Comparison of ENCODE assay signal across 2 cellular contexts in the genomic region with DNA sequence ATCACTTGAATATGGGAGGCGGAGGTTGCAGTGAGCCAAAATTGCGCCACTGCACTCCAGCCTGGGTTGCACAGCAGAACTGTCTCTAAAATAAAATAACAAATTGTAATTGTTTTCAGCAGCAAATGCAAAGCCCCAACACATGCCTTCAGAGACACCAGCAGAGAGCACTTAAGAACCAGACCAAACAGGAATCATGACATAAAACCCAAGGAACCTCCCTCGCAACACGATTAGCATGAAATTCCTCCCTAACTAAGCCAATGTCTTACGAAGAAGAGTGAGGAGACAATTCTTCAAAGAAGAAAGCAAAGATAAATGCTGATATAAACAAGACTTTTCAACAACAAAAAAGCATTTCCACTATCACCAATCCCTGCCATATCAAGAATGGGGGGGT.
TF ChIP-seq lines count a peak whose summit lies in the region.

No MANE protein-coding gene starts in this region.

TF ChIP-seq in GM23338, 12 proteins besides CTCF, POLR2A, EP300 and RAD21 (continued from another document):
- TF ChIP-seq ZNF462 (CRISPR knock-in tag; IDR thresholded peaks at IDR 0.05): no peak
- TF ChIP-seq NANOG (IDR thresholded peaks at IDR 0.05; ENCODE audit: borderline replicate concordance): no peak
- no peak for TF ChIP-seq JUNB (IDR thresholded peaks at IDR 0.05; ENCODE audit: unreplicated experiment)
- no peak for TF ChIP-seq ZNF114 (CRISPR knock-in tag; IDR thresholded peaks at IDR 0.05)
- no peak for TF ChIP-seq EZH2 (IDR thresholded peaks at IDR 0.05; ENCODE audit: low read depth, unreplicated experiment)
- TF ChIP-seq EZH2phosphoT487 (IDR thresholded peaks at IDR 0.05; ENCODE audit: unreplicated experiment): no peak
- TF ChIP-seq STAT1 (IDR thresholded peaks at IDR 0.05; ENCODE audit: unreplicated experiment): no peak
- no peak for TF ChIP-seq CREB1 (CRISPR knock-in tag; IDR thresholded peaks at IDR 0.05; ENCODE audit: low read depth)
- TF ChIP-seq, protein P1, sequence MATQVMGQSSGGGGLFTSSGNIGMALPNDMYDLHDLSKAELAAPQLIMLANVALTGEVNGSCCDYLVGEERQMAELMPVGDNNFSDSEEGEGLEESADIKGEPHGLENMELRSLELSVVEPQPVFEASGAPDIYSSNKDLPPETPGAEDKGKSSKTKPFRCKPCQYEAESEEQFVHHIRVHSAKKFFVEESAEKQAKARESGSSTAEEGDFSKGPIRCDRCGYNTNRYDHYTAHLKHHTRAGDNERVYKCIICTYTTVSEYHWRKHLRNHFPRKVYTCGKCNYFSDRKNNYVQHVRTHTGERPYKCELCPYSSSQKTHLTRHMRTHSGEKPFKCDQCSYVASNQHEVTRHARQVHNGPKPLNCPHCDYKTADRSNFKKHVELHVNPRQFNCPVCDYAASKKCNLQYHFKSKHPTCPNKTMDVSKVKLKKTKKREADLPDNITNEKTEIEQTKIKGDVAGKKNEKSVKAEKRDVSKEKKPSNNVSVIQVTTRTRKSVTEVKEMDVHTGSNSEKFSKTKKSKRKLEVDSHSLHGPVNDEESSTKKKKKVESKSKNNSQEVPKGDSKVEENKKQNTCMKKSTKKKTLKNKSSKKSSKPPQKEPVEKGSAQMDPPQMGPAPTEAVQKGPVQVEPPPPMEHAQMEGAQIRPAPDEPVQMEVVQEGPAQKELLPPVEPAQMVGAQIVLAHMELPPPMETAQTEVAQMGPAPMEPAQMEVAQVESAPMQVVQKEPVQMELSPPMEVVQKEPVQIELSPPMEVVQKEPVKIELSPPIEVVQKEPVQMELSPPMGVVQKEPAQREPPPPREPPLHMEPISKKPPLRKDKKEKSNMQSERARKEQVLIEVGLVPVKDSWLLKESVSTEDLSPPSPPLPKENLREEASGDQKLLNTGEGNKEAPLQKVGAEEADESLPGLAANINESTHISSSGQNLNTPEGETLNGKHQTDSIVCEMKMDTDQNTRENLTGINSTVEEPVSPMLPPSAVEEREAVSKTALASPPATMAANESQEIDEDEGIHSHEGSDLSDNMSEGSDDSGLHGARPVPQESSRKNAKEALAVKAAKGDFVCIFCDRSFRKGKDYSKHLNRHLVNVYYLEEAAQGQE (IDR thresholded peaks at IDR 0.05; ENCODE audit: unreplicated experiment): no peak
TF ChIP-seq in GM23338: peak in this region for 0.

TF ChIP-seq in WTC11, 78 proteins besides CTCF, POLR2A, EP300 and RAD21 (continued from another document):
- TF ChIP-seq, protein P2, sequence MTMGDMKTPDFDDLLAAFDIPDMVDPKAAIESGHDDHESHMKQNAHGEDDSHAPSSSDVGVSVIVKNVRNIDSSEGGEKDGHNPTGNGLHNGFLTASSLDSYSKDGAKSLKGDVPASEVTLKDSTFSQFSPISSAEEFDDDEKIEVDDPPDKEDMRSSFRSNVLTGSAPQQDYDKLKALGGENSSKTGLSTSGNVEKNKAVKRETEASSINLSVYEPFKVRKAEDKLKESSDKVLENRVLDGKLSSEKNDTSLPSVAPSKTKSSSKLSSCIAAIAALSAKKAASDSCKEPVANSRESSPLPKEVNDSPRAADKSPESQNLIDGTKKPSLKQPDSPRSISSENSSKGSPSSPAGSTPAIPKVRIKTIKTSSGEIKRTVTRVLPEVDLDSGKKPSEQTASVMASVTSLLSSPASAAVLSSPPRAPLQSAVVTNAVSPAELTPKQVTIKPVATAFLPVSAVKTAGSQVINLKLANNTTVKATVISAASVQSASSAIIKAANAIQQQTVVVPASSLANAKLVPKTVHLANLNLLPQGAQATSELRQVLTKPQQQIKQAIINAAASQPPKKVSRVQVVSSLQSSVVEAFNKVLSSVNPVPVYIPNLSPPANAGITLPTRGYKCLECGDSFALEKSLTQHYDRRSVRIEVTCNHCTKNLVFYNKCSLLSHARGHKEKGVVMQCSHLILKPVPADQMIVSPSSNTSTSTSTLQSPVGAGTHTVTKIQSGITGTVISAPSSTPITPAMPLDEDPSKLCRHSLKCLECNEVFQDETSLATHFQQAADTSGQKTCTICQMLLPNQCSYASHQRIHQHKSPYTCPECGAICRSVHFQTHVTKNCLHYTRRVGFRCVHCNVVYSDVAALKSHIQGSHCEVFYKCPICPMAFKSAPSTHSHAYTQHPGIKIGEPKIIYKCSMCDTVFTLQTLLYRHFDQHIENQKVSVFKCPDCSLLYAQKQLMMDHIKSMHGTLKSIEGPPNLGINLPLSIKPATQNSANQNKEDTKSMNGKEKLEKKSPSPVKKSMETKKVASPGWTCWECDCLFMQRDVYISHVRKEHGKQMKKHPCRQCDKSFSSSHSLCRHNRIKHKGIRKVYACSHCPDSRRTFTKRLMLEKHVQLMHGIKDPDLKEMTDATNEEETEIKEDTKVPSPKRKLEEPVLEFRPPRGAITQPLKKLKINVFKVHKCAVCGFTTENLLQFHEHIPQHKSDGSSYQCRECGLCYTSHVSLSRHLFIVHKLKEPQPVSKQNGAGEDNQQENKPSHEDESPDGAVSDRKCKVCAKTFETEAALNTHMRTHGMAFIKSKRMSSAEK (CRISPR knock-in tag; IDR thresholded peaks at IDR 0.05; ENCODE audit: borderline replicate concordance): no peak
- TF ChIP-seq NR1H2 (CRISPR knock-in tag; IDR thresholded peaks at IDR 0.05) (no peak), ZNF281 (CRISPR knock-in tag; IDR thresholded peaks at IDR 0.05) (no peak)
- TF ChIP-seq, protein P3, sequence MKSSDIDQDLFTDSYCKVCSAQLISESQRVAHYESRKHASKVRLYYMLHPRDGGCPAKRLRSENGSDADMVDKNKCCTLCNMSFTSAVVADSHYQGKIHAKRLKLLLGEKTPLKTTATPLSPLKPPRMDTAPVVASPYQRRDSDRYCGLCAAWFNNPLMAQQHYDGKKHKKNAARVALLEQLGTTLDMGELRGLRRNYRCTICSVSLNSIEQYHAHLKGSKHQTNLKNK (CRISPR knock-in tag; IDR thresholded peaks at IDR 0.05): no peak
TF ChIP-seq in WTC11: peak in this region for 0.
